In genomic region chr19:1243768-1244692, GRCh38 we compare ENCODE assay signal across 1 cellular context.
TF ChIP-seq lines count a peak whose summit lies in the region.

No MANE protein-coding gene starts in this region.

TF ChIP-seq in K562, 482 proteins besides CTCF, POLR2A, EP300 and RAD21 (continues in another document):
- TF ChIP-seq RB1 (IDR thresholded peaks at IDR 0.05; ENCODE audit: low read depth) (peak; percentile 81), STAT5A (IDR thresholded peaks at IDR 0.05; ENCODE audit: borderline replicate concordance, low read length) (no peak), XRCC5 (IDR thresholded peaks at IDR 0.05; ENCODE audit: low read depth, low read length) (peak; percentile 29; the same call in 1 of the 2 replicates), CC2D1A (IDR thresholded peaks at IDR 0.05) (0 out of 2 replicates have a peak, but pooled peaks have one; percentile 57), POLR2G (IDR thresholded peaks at IDR 0.05; ENCODE audit: low read depth, low read length) (peak; percentile 47), HNRNPK (IDR thresholded peaks at IDR 0.05; ENCODE audit: low read depth, low read length, poor library complexity, severe bottlenecking) (no peak), LARP7 (IDR thresholded peaks at IDR 0.05) (no peak), LEF1 (IDR thresholded peaks at IDR 0.05) (no peak), MAX (CRISPR knock-in tag; IDR thresholded peaks at IDR 0.05) (peak; percentile 50; the same call in 1 of the 2 replicates), ZNF146 (CRISPR knock-in tag; IDR thresholded peaks at IDR 0.05; ENCODE audit: unreplicated experiment) (no peak), ZBTB9 (CRISPR knock-in tag; IDR thresholded peaks at IDR 0.05) (no peak), STAT5B (CRISPR knock-in tag; IDR thresholded peaks at IDR 0.05) (no peak), MNT (conservative IDR thresholded peaks at IDR 0.05) (peak in 1 of 2 experiments; percentile 30; a peak in 1 of 4 replicates), MTA2 (IDR thresholded peaks at IDR 0.05; ENCODE audit: low read depth) (no peak), FIP1L1 (IDR thresholded peaks at IDR 0.05; ENCODE audit: low read depth, low read length, poor library complexity, severe bottlenecking) (peak; percentile 86), SAFB (IDR thresholded peaks at IDR 0.05; ENCODE audit: borderline replicate concordance, low read depth, low read length) (0 out of 2 replicates have a peak, but pooled peaks have one; percentile 30), MYC (IDR thresholded peaks at IDR 0.05; ENCODE audit: low read depth, low read length) (peak; percentile 68; the same call in 1 of the 2 replicates), MYC (CRISPR knock-in tag; IDR thresholded peaks at IDR 0.05; ENCODE audit: borderline replicate concordance, low read depth) (no peak), SMC3 (conservative IDR thresholded peaks at IDR 0.05; ENCODE audit: insufficient read depth, low read depth, low read length) (peak; percentile 88), ZBTB7A (IDR thresholded peaks at IDR 0.05; ENCODE audit: borderline replicate concordance, control insufficient read depth, low read depth, low read length) (peak; percentile 94), MAZ (CRISPR knock-in tag; conservative IDR thresholded peaks at IDR 0.05 in 1 of 2, IDR thresholded peaks at IDR 0.05 in 1 of 2) (peak in 1 of 2 experiments; percentile 69; a peak in 2 of 4 replicates), CEBPG (CRISPR knock-in tag; IDR thresholded peaks at IDR 0.05) (peak; percentile 49; the same call in 1 of the 2 replicates), CEBPG (tag; conservative IDR thresholded peaks at IDR 0.05 in 1 of 2, IDR thresholded peaks at IDR 0.05 in 1 of 2) (peak in 1 of 2 experiments; percentile 59; a peak in 1 of 4 replicates), PYGO2 (tag; IDR thresholded peaks at IDR 0.05) (no peak), CHD7 (IDR thresholded peaks at IDR 0.05; ENCODE audit: low read depth, low read length) (no peak), ZNF239 (CRISPR knock-in tag; IDR thresholded peaks at IDR 0.05) (no peak), STAG1 (CRISPR knock-in tag; IDR thresholded peaks at IDR 0.05; ENCODE audit: borderline replicate concordance) (peak; percentile 91)
- TF ChIP-seq, protein P1, sequence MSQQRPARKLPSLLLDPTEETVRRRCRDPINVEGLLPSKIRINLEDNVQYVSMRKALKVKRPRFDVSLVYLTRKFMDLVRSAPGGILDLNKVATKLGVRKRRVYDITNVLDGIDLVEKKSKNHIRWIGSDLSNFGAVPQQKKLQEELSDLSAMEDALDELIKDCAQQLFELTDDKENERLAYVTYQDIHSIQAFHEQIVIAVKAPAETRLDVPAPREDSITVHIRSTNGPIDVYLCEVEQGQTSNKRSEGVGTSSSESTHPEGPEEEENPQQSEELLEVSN (IDR thresholded peaks at IDR 0.05; ENCODE audit: borderline replicate concordance in 1 of 2, extremely low read depth in 1 of 2, insufficient read depth in 1 of 2, insufficient read length in 1 of 2, low read depth in 1 of 2, low read length in 1 of 2, poor library complexity in 1 of 2, severe bottlenecking in 1 of 2) = peak in 1 of 2 experiments; percentile 19
- TF ChIP-seq, protein P2, sequence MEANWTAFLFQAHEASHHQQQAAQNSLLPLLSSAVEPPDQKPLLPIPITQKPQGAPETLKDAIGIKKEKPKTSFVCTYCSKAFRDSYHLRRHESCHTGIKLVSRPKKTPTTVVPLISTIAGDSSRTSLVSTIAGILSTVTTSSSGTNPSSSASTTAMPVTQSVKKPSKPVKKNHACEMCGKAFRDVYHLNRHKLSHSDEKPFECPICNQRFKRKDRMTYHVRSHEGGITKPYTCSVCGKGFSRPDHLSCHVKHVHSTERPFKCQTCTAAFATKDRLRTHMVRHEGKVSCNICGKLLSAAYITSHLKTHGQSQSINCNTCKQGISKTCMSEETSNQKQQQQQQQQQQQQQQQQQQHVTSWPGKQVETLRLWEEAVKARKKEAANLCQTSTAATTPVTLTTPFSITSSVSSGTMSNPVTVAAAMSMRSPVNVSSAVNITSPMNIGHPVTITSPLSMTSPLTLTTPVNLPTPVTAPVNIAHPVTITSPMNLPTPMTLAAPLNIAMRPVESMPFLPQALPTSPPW (CRISPR knock-in tag; IDR thresholded peaks at IDR 0.05) = peak; percentile 16; the same call in 1 of the 2 replicates
- TF ChIP-seq, protein P3, sequence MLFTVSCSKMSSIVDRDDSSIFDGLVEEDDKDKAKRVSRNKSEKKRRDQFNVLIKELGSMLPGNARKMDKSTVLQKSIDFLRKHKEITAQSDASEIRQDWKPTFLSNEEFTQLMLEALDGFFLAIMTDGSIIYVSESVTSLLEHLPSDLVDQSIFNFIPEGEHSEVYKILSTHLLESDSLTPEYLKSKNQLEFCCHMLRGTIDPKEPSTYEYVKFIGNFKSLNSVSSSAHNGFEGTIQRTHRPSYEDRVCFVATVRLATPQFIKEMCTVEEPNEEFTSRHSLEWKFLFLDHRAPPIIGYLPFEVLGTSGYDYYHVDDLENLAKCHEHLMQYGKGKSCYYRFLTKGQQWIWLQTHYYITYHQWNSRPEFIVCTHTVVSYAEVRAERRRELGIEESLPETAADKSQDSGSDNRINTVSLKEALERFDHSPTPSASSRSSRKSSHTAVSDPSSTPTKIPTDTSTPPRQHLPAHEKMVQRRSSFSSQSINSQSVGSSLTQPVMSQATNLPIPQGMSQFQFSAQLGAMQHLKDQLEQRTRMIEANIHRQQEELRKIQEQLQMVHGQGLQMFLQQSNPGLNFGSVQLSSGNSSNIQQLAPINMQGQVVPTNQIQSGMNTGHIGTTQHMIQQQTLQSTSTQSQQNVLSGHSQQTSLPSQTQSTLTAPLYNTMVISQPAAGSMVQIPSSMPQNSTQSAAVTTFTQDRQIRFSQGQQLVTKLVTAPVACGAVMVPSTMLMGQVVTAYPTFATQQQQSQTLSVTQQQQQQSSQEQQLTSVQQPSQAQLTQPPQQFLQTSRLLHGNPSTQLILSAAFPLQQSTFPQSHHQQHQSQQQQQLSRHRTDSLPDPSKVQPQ (CRISPR knock-in tag; IDR thresholded peaks at IDR 0.05; ENCODE audit: borderline replicate concordance) = no peak
- TF ChIP-seq, protein P4, sequence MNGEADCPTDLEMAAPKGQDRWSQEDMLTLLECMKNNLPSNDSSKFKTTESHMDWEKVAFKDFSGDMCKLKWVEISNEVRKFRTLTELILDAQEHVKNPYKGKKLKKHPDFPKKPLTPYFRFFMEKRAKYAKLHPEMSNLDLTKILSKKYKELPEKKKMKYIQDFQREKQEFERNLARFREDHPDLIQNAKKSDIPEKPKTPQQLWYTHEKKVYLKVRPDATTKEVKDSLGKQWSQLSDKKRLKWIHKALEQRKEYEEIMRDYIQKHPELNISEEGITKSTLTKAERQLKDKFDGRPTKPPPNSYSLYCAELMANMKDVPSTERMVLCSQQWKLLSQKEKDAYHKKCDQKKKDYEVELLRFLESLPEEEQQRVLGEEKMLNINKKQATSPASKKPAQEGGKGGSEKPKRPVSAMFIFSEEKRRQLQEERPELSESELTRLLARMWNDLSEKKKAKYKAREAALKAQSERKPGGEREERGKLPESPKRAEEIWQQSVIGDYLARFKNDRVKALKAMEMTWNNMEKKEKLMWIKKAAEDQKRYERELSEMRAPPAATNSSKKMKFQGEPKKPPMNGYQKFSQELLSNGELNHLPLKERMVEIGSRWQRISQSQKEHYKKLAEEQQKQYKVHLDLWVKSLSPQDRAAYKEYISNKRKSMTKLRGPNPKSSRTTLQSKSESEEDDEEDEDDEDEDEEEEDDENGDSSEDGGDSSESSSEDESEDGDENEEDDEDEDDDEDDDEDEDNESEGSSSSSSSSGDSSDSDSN (IDR thresholded peaks at IDR 0.05; ENCODE audit: borderline replicate concordance in 1 of 2, low read depth in 2 of 2, low read length in 2 of 2) = 0 out of 4 replicates have a peak, but pooled peaks of 1 of the 2 experiments have one; percentile 52
